22 cellular contexts compared by ENCODE assay signal in the genomic region with DNA sequence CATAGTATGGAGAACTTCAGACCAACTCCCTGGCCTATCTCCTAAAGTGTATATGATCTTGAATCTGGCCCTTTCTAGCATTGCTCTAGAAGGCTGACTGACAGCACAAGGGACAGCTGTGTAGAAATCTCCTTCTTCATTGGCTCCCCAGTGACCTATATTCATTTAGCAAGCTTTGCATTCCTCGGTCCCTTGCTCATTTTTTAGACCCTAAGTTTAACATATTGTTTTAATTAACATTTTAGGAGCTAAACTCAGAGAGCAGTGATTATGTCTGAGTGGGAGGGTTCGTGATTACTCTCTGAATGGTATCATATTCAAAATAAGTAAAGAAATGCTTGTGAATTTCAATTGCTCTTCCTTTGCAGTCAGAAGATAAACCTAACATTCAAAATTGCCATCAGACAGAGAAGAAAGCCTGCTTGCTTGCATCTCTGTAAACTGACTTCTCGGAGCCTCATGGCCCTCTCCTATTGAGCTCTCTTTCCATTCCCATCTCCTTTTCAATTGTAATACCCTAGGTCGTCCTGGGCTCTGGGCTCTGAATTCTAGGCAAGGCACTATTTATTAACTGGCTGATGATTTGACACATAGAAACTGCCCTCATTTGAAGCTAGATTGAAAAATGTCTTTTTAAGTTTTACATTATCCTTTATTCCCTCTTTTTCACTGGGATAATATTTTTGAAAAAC.
DNase-seq lines count a peak whose midpoint lies in the region; ATAC-seq and TF ChIP-seq lines count a peak whose summit lies in the region.
"Had no signal": no experiment of that assay in that cellular context is flagged by ENCODE, and none has a peak within 500 bp of the region (broad histone marks: within the 10 kb centered on the region; RNA-seq: fewer than 3 reads in every experiment).

No MANE protein-coding gene starts in this region.

- H3K27me3 ChIP-seq in GM23248 (replicated peaks; ENCODE audit: insufficient read depth): no peaks in the 10 kb centered on the region
- H3K27me3 ChIP-seq: BLaER1 had no signal

- H4K20me1 ChIP-seq in GM23248 (ENCODE audit: insufficient read depth): no peaks in the 10 kb centered on the region
- H4K20me1 ChIP-seq: BLaER1 had no signal

- no peak overlapping the region for H3K4me3 ChIP-seq in GM23248
- no peak overlapping the region for H3K4me3 ChIP-seq in fibroblast of villous mesenchyme (ENCODE audit: low read depth, low read length)
- H3K4me3 ChIP-seq: BLaER1 had no signal

- H3K27ac ChIP-seq in GM23248: peak overlapping the region; percentile 10
- H3K27ac ChIP-seq: BLaER1 had no signal

- H2AFZ ChIP-seq in GM23248: peak overlapping the region; percentile 55

- H3K9me2 ChIP-seq in GM23248 (ENCODE audit: insufficient read depth): no peaks in the 10 kb centered on the region

- H3K4me3 Mint-ChIP-seq in glutamatergic neuron (ENCODE audit: unreplicated experiment): no peak overlapping the region
- H3K4me3 Mint-ChIP-seq: CD4-positive, alpha-beta T cell had no signal

- no peaks in the 10 kb centered on the region for H3K36me3 ChIP-seq in GM23248 (ENCODE audit: low read depth)
- H3K36me3 ChIP-seq: BLaER1 had no signal

- in situ Hi-C loops in GM23248 (cut with MboI): no loop called here

- H3K4me2 ChIP-seq in GM23248 (ENCODE audit: unreplicated experiment): peak overlapping the region; percentile 68
- H3K4me2 ChIP-seq: BLaER1 had no signal

- no peaks in the 10 kb centered on the region for H3K9me3 ChIP-seq in GM23248 (ENCODE audit: low read depth)
- H3K9me3 ChIP-seq: BLaER1, Caco-2 had no signal

- no peak for ATAC-seq in GM21515 (IDR thresholded peaks at IDR 0.05; ENCODE audit: unreplicated experiment)
- ATAC-seq: Right ventricle myocardium inferior had no signal

- H3K27ac Mint-ChIP-seq in glutamatergic neuron (ENCODE audit: unreplicated experiment): no peak overlapping the region
- H3K27ac Mint-ChIP-seq: CD4-positive, alpha-beta T cell had no signal

- TF ChIP-seq CTCF in AG09319 (IDR thresholded peaks at IDR 0.05; ENCODE audit: low read depth, low read length) (no peak), fibroblast of villous mesenchyme (IDR thresholded peaks at IDR 0.05; ENCODE audit: insufficient read depth, low read depth, low read length) (no peak), glutamatergic neuron (IDR thresholded peaks at IDR 0.05; ENCODE audit: partially characterized antibody, unreplicated experiment) (no peak)

- DNase-seq in AG09319 (ENCODE audit: extremely low read depth, low read depth): peak; percentile 67
- DNase-seq in GM23248: peak; percentile 63
- peak; percentile 61 for DNase-seq in dedifferentiated amniotic fluid mesenchymal stem cell (ENCODE audit: extremely low spot score)
- peak; percentile 11 for DNase-seq in fibroblast of villous mesenchyme (ENCODE audit: low read depth)
- no peak for DNase-seq in glutamatergic neuron
- no peak for DNase-seq in NCI-H2107 treated with DMSO at 0.1 percent for 48 hours (lab: John Stamatoyannopoulos, UW; ENCODE audit: unreplicated experiment)
- DNase-seq in activated CD4-positive, CD25-positive, alpha-beta regulatory T cell treated with anti-CD3 and anti-CD28 coated beads, Interleukin-2, amount 50 U/mL, for 72 hours: no peak
- DNase-seq: 8988T; Caco-2; CD4-positive, alpha-beta T cell; DMS 273 treated with DMSO at 0.1 percent for 48 hours; DMS79 treated with DMSO at 0.1 percent for 48 hours; H7; Kasumi-1; NCI-H1417; NCI-H1694 treated with DMSO at 0.1 percent for 48 hours; NCI-H2081 treated with DMSO at 0.1 percent for 48 hours; NCI-H446; NCI-H526 treated with DMSO at 0.1 percent for 48 hours had no signal

- H3K4me1 ChIP-seq in GM23248 (ENCODE audit: insufficient read depth): peaks cover 26% of the 10 kb centered on the region
- H3K4me1 ChIP-seq: BLaER1, Caco-2 had no signal

- 1 to 6% methylated on average over 4 of the region's 4 CpGs for WGBS in GM23248 (ENCODE audit: low coverage in 1 of 2, low lambda C conversion rate in 2 of 2, missing lambda C conversion rate in 2 of 2), 2 experiments

- no peaks in the 10 kb centered on the region for H3K79me2 ChIP-seq in GM23248 (ENCODE audit: insufficient read depth)

- H3K4me1 Mint-ChIP-seq in glutamatergic neuron (ENCODE audit: low read depth, unreplicated experiment): peaks cover 7% of the 10 kb centered on the region

- peaks cover 2% of the 10 kb centered on the region for H3K9me3 Mint-ChIP-seq in glutamatergic neuron (ENCODE audit: unreplicated experiment)
- H3K9me3 Mint-ChIP-seq: CD4-positive, alpha-beta T cell had no signal

- H3K36me3 Mint-ChIP-seq in glutamatergic neuron (ENCODE audit: unreplicated experiment): no peaks in the 10 kb centered on the region

- no peak overlapping the region for H3K9ac ChIP-seq in GM23248
- H3K9ac ChIP-seq: BLaER1 had no signal

- H3F3A ChIP-seq in GM23248 (ENCODE audit: insufficient read depth): peaks cover 18% of the 10 kb centered on the region

- peaks cover 2% of the 10 kb centered on the region for H3K27me3 Mint-ChIP-seq in glutamatergic neuron (ENCODE audit: unreplicated experiment)
- H3K27me3 Mint-ChIP-seq: CD4-positive, alpha-beta T cell had no signal

Comparison
In these comparisons a context has a peak if more than half of its experiments do, and no peak if none do; other contexts are left out.
1. DNase-seq: peak in AG09319 (single experiment), GM23248 (single experiment), dedifferentiated amniotic fluid mesenchymal stem cell (single experiment) and fibroblast of villous mesenchyme (single experiment); none in glutamatergic neuron (single experiment), NCI-H2107 treated with DMSO at 0.1 percent for 48 hours (single experiment) and activated CD4-positive, CD25-positive, alpha-beta regulatory T cell treated with anti-CD3 and anti-CD28 coated beads, Interleukin-2, amount 50 U/mL, for 72 hours (single experiment).